Comparison of ENCODE assay signal across 2 cellular contexts in the genomic region with DNA sequence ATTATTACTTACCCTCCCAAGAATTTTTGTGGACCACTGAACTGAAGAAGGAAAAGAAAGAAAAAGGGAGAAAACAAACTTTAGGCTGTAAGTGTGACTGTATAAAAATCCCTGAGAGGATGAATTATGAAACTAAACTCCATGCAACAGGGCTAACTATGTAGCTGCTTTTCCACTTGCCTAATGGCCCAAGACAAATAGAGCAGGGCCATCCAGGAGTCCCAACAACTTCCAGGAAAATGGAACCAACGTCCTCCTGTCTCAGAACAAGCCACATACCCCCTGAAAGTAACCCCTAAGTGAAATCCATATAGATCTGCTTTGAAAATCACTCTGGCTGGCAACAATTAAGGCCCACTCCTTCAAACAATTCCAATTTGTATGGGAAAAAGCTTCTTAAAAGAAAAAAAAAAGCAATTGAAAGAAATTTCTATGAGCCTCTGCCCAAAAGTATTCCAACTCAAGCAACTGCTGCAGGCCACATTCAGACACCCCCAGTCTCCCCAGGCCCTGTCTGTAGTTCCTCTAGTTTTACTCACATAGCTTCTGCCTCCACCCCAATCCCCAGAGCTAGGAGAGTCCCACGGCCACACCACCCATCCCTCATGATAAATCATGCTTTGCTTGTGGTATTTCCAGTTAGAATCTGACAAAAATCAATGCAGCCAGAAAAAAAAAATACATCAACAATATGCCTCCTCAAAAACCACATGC.
A peak's percentile ranks its signal among the peaks of the same experiment; 100 is the strongest.
TF ChIP-seq lines count a peak whose summit lies in the region.

No MANE protein-coding gene starts in this region.

TF ChIP-seq in liver, 16 proteins besides CTCF, POLR2A, EP300 and RAD21:
- peak; percentile 7 to 11 for TF ChIP-seq HNF4A (conservative IDR thresholded peaks at IDR 0.05)
- TF ChIP-seq, protein P1, sequence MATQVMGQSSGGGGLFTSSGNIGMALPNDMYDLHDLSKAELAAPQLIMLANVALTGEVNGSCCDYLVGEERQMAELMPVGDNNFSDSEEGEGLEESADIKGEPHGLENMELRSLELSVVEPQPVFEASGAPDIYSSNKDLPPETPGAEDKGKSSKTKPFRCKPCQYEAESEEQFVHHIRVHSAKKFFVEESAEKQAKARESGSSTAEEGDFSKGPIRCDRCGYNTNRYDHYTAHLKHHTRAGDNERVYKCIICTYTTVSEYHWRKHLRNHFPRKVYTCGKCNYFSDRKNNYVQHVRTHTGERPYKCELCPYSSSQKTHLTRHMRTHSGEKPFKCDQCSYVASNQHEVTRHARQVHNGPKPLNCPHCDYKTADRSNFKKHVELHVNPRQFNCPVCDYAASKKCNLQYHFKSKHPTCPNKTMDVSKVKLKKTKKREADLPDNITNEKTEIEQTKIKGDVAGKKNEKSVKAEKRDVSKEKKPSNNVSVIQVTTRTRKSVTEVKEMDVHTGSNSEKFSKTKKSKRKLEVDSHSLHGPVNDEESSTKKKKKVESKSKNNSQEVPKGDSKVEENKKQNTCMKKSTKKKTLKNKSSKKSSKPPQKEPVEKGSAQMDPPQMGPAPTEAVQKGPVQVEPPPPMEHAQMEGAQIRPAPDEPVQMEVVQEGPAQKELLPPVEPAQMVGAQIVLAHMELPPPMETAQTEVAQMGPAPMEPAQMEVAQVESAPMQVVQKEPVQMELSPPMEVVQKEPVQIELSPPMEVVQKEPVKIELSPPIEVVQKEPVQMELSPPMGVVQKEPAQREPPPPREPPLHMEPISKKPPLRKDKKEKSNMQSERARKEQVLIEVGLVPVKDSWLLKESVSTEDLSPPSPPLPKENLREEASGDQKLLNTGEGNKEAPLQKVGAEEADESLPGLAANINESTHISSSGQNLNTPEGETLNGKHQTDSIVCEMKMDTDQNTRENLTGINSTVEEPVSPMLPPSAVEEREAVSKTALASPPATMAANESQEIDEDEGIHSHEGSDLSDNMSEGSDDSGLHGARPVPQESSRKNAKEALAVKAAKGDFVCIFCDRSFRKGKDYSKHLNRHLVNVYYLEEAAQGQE (IDR thresholded peaks at IDR 0.05), result no peak
TF ChIP-seq in liver: peak in this region for 1.

TF ChIP-seq in HepG2, 621 proteins besides CTCF, POLR2A, EP300 and RAD21:
- no peak for TF ChIP-seq ZFP82 (CRISPR knock-in tag; IDR thresholded peaks at IDR 0.05; ENCODE audit: borderline replicate concordance)
- TF ChIP-seq MZF1 (CRISPR knock-in tag; IDR thresholded peaks at IDR 0.05; ENCODE audit: borderline replicate concordance), result no peak
- no peak for TF ChIP-seq YY1 (IDR thresholded peaks at IDR 0.05; ENCODE audit: insufficient read depth, insufficient replicate concordance, low read depth, low read length)
- TF ChIP-seq, protein P2, sequence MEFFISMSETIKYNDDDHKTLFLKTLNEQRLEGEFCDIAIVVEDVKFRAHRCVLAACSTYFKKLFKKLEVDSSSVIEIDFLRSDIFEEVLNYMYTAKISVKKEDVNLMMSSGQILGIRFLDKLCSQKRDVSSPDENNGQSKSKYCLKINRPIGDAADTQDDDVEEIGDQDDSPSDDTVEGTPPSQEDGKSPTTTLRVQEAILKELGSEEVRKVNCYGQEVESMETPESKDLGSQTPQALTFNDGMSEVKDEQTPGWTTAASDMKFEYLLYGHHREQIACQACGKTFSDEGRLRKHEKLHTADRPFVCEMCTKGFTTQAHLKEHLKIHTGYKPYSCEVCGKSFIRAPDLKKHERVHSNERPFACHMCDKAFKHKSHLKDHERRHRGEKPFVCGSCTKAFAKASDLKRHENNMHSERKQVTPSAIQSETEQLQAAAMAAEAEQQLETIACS (CRISPR knock-in tag; IDR thresholded peaks at IDR 0.05), result no peak
- TF ChIP-seq, protein P3, sequence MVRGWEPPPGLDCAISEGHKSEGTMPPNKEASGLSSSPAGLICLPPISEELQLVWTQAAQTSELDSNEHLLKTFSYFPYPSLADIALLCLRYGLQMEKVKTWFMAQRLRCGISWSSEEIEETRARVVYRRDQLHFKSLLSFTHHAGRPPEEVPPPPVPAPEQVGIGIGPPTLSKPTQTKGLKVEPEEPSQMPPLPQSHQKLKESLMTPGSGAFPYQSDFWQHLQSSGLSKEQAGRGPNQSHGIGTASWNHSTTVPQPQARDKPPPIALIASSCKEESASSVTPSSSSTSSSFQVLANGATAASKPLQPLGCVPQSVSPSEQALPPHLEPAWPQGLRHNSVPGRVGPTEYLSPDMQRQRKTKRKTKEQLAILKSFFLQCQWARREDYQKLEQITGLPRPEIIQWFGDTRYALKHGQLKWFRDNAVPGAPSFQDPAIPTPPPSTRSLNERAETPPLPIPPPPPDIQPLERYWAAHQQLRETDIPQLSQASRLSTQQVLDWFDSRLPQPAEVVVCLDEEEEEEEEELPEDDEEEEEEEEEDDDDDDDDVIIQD (CRISPR knock-in tag; IDR thresholded peaks at IDR 0.05; ENCODE audit: low read depth), result no peak
- TF ChIP-seq ZNF674 (CRISPR knock-in tag; IDR thresholded peaks at IDR 0.05; ENCODE audit: low read depth), result no peak
- no peak for TF ChIP-seq TAF1 (CRISPR knock-in tag; IDR thresholded peaks at IDR 0.05)
- TF ChIP-seq SETDB1 (CRISPR knock-in tag; IDR thresholded peaks at IDR 0.05; ENCODE audit: borderline replicate concordance), result no peak
- TF ChIP-seq PRMT3 (CRISPR knock-in tag; IDR thresholded peaks at IDR 0.05; ENCODE audit: borderline replicate concordance, low read depth), result no peak
- TF ChIP-seq FOXA1 (IDR thresholded peaks at IDR 0.05), result no peak
- TF ChIP-seq FOXA1 (CRISPR knock-in tag; IDR thresholded peaks at IDR 0.05), result no peak
